Comparison of ENCODE assay signal across 28 cellular contexts in the genomic region with DNA sequence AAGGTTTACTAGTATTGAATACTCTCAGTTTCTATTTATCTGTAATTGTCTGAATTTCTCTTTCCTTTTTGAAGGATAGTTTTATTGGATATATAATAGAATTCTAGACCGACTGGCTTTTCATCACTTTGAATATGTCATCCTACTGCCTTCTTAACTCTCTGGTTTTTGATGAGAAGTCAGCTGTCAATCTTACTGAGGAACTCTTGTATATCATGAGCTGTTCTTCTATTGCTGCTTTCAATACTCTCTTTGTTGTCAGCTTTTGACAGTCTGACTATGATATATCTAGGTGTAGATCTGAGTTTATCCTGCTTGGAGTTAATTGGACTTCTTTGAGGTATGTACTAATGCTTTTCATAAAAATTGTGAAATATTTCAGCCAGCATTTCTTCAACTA.
DNase-seq lines count a peak whose midpoint lies in the region; ATAC-seq, FAIRE-seq and TF ChIP-seq lines count a peak whose summit lies in the region.
"Had no signal": no experiment of that assay in that cellular context is flagged by ENCODE, and none has a peak within 500 bp of the region (broad histone marks: within the 10 kb centered on the region; RNA-seq: fewer than 3 reads in every experiment).

No MANE protein-coding gene starts in this region.

- no peak overlapping the region for H2AFZ ChIP-seq in K562 (ENCODE audit: low read depth, low read length)
- H2AFZ ChIP-seq in neural cell (ENCODE audit: low read depth, low read length) = no peak overlapping the region

- no peaks in the 10 kb centered on the region; the same call in 1 of the 2 replicates for H3K27me3 Mint-ChIP-seq in WTC11 (ENCODE audit: low read depth)
- H3K27me3 Mint-ChIP-seq: CD4-positive, alpha-beta memory T cell; CD4-positive, CD25-positive, alpha-beta regulatory T cell; CD8-positive, alpha-beta memory T cell had no signal

- BruUV-seq in K562 (replicated peaks; lab: Mats Ljungman, UMichigan) = no TSS peak

- no peaks in the 10 kb centered on the region for H3F3A ChIP-seq in neural cell (ENCODE audit: insufficient read depth, low read length, poor library complexity, severe bottlenecking)

- H3K27ac Mint-ChIP-seq in WTC11 = no peak overlapping the region
- H3K27ac Mint-ChIP-seq: CD4-positive, alpha-beta memory T cell; CD8-positive, alpha-beta memory T cell had no signal

- no peak overlapping the region for H3K4me3 Mint-ChIP-seq in WTC11
- H3K4me3 Mint-ChIP-seq: CD14-positive monocyte; CD4-positive, alpha-beta memory T cell; CD4-positive, CD25-positive, alpha-beta regulatory T cell; CD8-positive, alpha-beta memory T cell had no signal

- DNase-seq in H54 (ENCODE audit: insufficient read length, low spot score) = no peak
- DNase-seq in WTC11 (ENCODE audit: low spot score) = no peak
- no peak for DNase-seq in K562 (ENCODE audit: extremely low read depth in 1 of 4, low spot score in 3 of 4)
- DNase-seq in cardiac septum (ENCODE audit: low spot score) = no peak
- DNase-seq in G401 (ENCODE audit: low spot score) = no peak
- no peak for DNase-seq in NCI-H226
- DNase-seq: 8988T; ACHN; BE2C; C1 segment of cervical spinal cord; CD4-positive, alpha-beta memory T cell; CD4-positive, CD25-positive, alpha-beta regulatory T cell; CD8-positive, alpha-beta memory T cell; COR-L47; DMS 273 treated with DMSO at 0.1 percent for 48 hours; DMS153; DMS53; DMS79; DND-41; EL; GF-D8 had no signal

- no peaks in the 10 kb centered on the region for H3K4me1 Mint-ChIP-seq in WTC11
- H3K4me1 Mint-ChIP-seq: CD4-positive, alpha-beta memory T cell; CD8-positive, alpha-beta memory T cell had no signal

- TF ChIP-seq CTCF in WTC11 (IDR thresholded peaks at IDR 0.05) (no peak), K562 (IDR thresholded peaks at IDR 0.05 in 2 of 3, conservative IDR thresholded peaks at IDR 0.05 in 1 of 3; ENCODE audit: insufficient read depth in 2 of 3, low read depth in 1 of 3, low read length in 3 of 3) (no peak), neural cell (IDR thresholded peaks at IDR 0.05; ENCODE audit: poor library complexity, severe bottlenecking) (no peak)

- intact Hi-C loops in K562 (cut with micrococcal nuclease) (no loop called here), cardiac septum (cut with DNase I) (no loop called here)

- H3K9me3 Mint-ChIP-seq in WTC11 = no peaks in the 10 kb centered on the region

- in situ Hi-C loops in K562 (cut with MboI) (no loop called here), G401 (cut with HindIII; ENCODE audit: low sequenced_read_pairs) (no loop called here)

- TF ChIP-seq POLR2A in H54 (IDR thresholded peaks at IDR 0.05; ENCODE audit: low read depth, low read length) (no peak), K562 (conservative IDR thresholded peaks at IDR 0.05) (no peak)

- FAIRE-seq in H54 (lab: Jason Lieb, UNC) (peak; percentile 6), K562 (lab: Jason Lieb, UNC) (no peak)
- FAIRE-seq: A204.1, G401.6, GM18507, GM19239 had no signal

- ATAC-seq in WTC11 = no peak
- no peak for ATAC-seq in K562

- no peak for TF ChIP-seq EP300 in K562 (IDR thresholded peaks at IDR 0.05; ENCODE audit: low read length)
- TF ChIP-seq EP300 in neural cell (conservative IDR thresholded peaks at IDR 0.05; ENCODE audit: poor library complexity, severe bottlenecking) = peak; percentile 96

- H3K36me3 Mint-ChIP-seq in WTC11 = no peaks in the 10 kb centered on the region

- POLR2A ChIA-PET in WTC11 (lab: Charles Lee) (no interaction called here), K562 (lab: Yijun Ruan, JAX) (interaction anchor here (0.6 to 0.7 kb wide), 2 partner anchors 122 to 698 kb away, joined by 3 to 5 read pairs; no protein-coding TSS in a partner anchor)

- H3K4me1 ChIP-seq in K562 (replicated peaks in 1 of 2; ENCODE audit: control insufficient read depth in 2 of 2, insufficient read depth in 2 of 2, low read length in 2 of 2) = no peaks in the 10 kb centered on the region
- H3K4me1 ChIP-seq: BE2C, BLaER1 had no signal

- CTCF ChIA-PET in WTC11 (lab: Charles Lee) (no interaction called here), K562 (lab: Yijun Ruan, JAX; ENCODE audit: low intra/inter-chr PET ratio) (no interaction called here)

- H3K9me3 ChIP-seq in K562 (replicated peaks; ENCODE audit: control insufficient read depth, insufficient read depth, low read depth, low read length) (no peaks in the 10 kb centered on the region), neural cell (ENCODE audit: low read length) (no peaks in the 10 kb centered on the region)
- H3K9me3 ChIP-seq: BE2C had no signal

- H3K27ac ChIP-seq in K562 (ENCODE audit: extremely low read depth, low read depth, low read length) (no peak overlapping the region), neural cell (ENCODE audit: low read length) (peak overlapping the region; percentile 81)
- H3K27ac ChIP-seq: BLaER1 had no signal

- H3K79me2 ChIP-seq in K562 (ENCODE audit: control insufficient read depth, insufficient read depth, low read length) (no peaks in the 10 kb centered on the region), neural cell (replicated peaks; ENCODE audit: insufficient read depth, low read length) (no peaks in the 10 kb centered on the region)

- H3K4me2 ChIP-seq in K562 (ENCODE audit: insufficient read depth, low read length) = no peak overlapping the region
- H3K4me2 ChIP-seq in neural cell (ENCODE audit: low read length) = no peak overlapping the region
- H3K4me2 ChIP-seq: BLaER1 had no signal

- 4% methylated on average over 1 of the region's 1 CpG for WGBS in K562 (ENCODE audit: insufficient coverage, low coverage, missing lambda C conversion rate)

- H3K9me1 ChIP-seq in K562 (ENCODE audit: control insufficient read depth, insufficient read depth, low read length) = no peaks in the 10 kb centered on the region

- H4K20me1 ChIP-seq in K562 (replicated peaks; ENCODE audit: control insufficient read depth, insufficient read depth, low read length) (no peaks in the 10 kb centered on the region), neural cell (ENCODE audit: insufficient read depth) (no peaks in the 10 kb centered on the region)
- H4K20me1 ChIP-seq: BLaER1 had no signal

- TF ChIP-seq RAD21 in K562 (CRISPR knock-in tag; conservative IDR thresholded peaks at IDR 0.05 in 1 of 2, IDR thresholded peaks at IDR 0.05 in 1 of 2) = no peak
- TF ChIP-seq RAD21 in neural cell (conservative IDR thresholded peaks at IDR 0.05) = no peak

- H3K9me2 ChIP-seq in neural cell (ENCODE audit: insufficient read depth, low read length) = no peaks in the 10 kb centered on the region

- H3K27me3 ChIP-seq in K562 (ENCODE audit: control insufficient read depth in 2 of 2, insufficient read depth in 2 of 2, low read length in 2 of 2) = no peaks in the 10 kb centered on the region
- H3K27me3 ChIP-seq in neural cell (ENCODE audit: insufficient read depth, low read depth, low read length) = no peaks in the 10 kb centered on the region
- H3K27me3 ChIP-seq: BE2C, BLaER1 had no signal

- no peak overlapping the region for H3K4me3 ChIP-seq in K562
- no peak overlapping the region for H3K4me3 ChIP-seq in neural cell (ENCODE audit: low read length)
- H3K4me3 ChIP-seq: BLaER1 had no signal

- no peaks in the 10 kb centered on the region for H3K36me3 ChIP-seq in K562 (ENCODE audit: control insufficient read depth, insufficient read depth, low read length)
- H3K36me3 ChIP-seq in neural cell (ENCODE audit: insufficient read depth, low read length) = no peaks in the 10 kb centered on the region
- H3K36me3 ChIP-seq: BE2C had no signal

- H3K9ac ChIP-seq in K562 (ENCODE audit: insufficient read depth in 1 of 2, low read depth in 2 of 2, low read length in 2 of 2) (no peak overlapping the region), neural cell (ENCODE audit: low read length) (no peak overlapping the region)
- H3K9ac ChIP-seq: BLaER1 had no signal

TF ChIP-seq in WTC11, 78 proteins besides CTCF, POLR2A, EP300 and RAD21 (continues in another document):
- TF ChIP-seq ZNF317 (CRISPR knock-in tag; IDR thresholded peaks at IDR 0.05; ENCODE audit: borderline replicate concordance, low read depth) = peak; percentile 64

TF ChIP-seq in K562, 482 proteins besides CTCF, POLR2A, EP300 and RAD21 (continues in another document):
- TF ChIP-seq BMI1 (IDR thresholded peaks at IDR 0.05; ENCODE audit: low read length) = no peak
- TF ChIP-seq E2F6 (IDR thresholded peaks at IDR 0.05; ENCODE audit: borderline replicate concordance in 1 of 2, extremely low read depth in 1 of 2, insufficient read depth in 1 of 2, insufficient read length in 1 of 2, low read depth in 1 of 2, low read length in 1 of 2, poor library complexity in 1 of 2, severe bottlenecking in 1 of 2) = no peak
- no peak for TF ChIP-seq ZSCAN32 (CRISPR knock-in tag; IDR thresholded peaks at IDR 0.05)
- TF ChIP-seq ZNF764 (CRISPR knock-in tag; IDR thresholded peaks at IDR 0.05; ENCODE audit: low read depth) = no peak

TF ChIP-seq in neural cell, 6 proteins besides CTCF, POLR2A, EP300 and RAD21:
- TF ChIP-seq POLR2AphosphoS5 (IDR thresholded peaks at IDR 0.05) = peak; percentile 79
- TF ChIP-seq EZH2 (IDR thresholded peaks at IDR 0.05; ENCODE audit: borderline replicate concordance, insufficient read depth, low read length, poor library complexity, severe bottlenecking) = no peak
- no peak for TF ChIP-seq MXI1 (conservative IDR thresholded peaks at IDR 0.05; ENCODE audit: poor library complexity, severe bottlenecking)
- no peak for TF ChIP-seq TAF1 (IDR thresholded peaks at IDR 0.05; ENCODE audit: low read depth)
